8 cellular contexts compared by ENCODE assay signal in genomic region chr3:196322-197153, GRCh38. TPM values are rescaled to one million over a fixed set of nuclear protein-coding genes. Genes with fewer than 3 reads are reported as not detected.
A peak's percentile ranks its signal among the peaks of the same experiment; 100 is the strongest.
DNase-seq lines count a peak whose midpoint lies in the region; ATAC-seq and TF ChIP-seq lines count a peak whose summit lies in the region.

CHL1 (plus strand) TSS chr3:196763; CDS start chr3:319777, 123,014 bp downstream.

- peak within 1 kb of the TSS; percentile 80 for H3K27ac ChIP-seq in cingulate gyrus (ENCODE audit: low read depth, low read length)
- H3K27ac ChIP-seq in muscle layer of duodenum (ENCODE audit: low read length), result no peak within 1 kb of the TSS

- H3K9me3 ChIP-seq in BE2C (no peaks in the 10 kb centered on the region), muscle layer of duodenum (ENCODE audit: control insufficient read depth in 1 of 2, low read length in 2 of 2) (no peaks in the 10 kb centered on the region)

- peaks cover 24% of the 10 kb centered on the region for H3K27me3 ChIP-seq in BE2C
- H3K27me3 ChIP-seq in muscle layer of duodenum (ENCODE audit: low read depth, low read length), result peaks cover 11% of the 10 kb centered on the region

- TF ChIP-seq CTCF in BE2C (IDR thresholded peaks at IDR 0.05; ENCODE audit: low read depth, low read length), result no peak

- H3K4me1 ChIP-seq in BE2C (no peaks in the 10 kb centered on the region), muscle layer of duodenum (ENCODE audit: control insufficient read depth in 1 of 2, insufficient read depth in 2 of 2, low read length in 2 of 2) (peaks cover 0 to 21% of the 10 kb centered on the region in 2 donors)

- ATAC-seq in HG03066 (IDR thresholded peaks at IDR 0.05; ENCODE audit: low read depth, unreplicated experiment) (peak; percentile 16), HG03342 (IDR thresholded peaks at IDR 0.05; ENCODE audit: unreplicated experiment) (no peak)

- DNase-seq in BE2C, result no peak
- DNase-seq in Kasumi-1 (lab: John Stamatoyannopoulos, UW), result no peak
- no peak for DNase-seq in activated gamma-delta T cell treated with Interleukin-2 at 50 U/mL for 16 hours
- no peak for DNase-seq in T-helper 9 cell

- H3K4me3 ChIP-seq in BE2C (ENCODE audit: low read depth, low read length) (peak within 1 kb of the TSS; percentile 20; the same call in 1 of the 2 replicates), muscle layer of duodenum (ENCODE audit: low read depth in 1 of 2, low read length in 2 of 2) (peak within 1 kb of the TSS; percentile 35 to 71)

- H3K36me3 ChIP-seq in BE2C (no peaks in the 10 kb centered on the region), muscle layer of duodenum (ENCODE audit: control insufficient read depth in 1 of 2, insufficient read depth in 2 of 2, low read length in 2 of 2) (no peaks in the 10 kb centered on the region)

RNA-seq across cellular contexts. Expression of gene CHL1, which starts in this region (rescaled TPM):
- polyA plus RNA-seq in BE2C (2012; ENCODE audit: insufficient read depth, insufficient read length, low read depth), result not detected
